1 cellular context compared by ENCODE assay signal in genomic region chr19:58406818-58407657, GRCh38.
TF ChIP-seq lines count a peak whose summit lies in the region.

No MANE protein-coding gene starts in this region.

TF ChIP-seq in HepG2, 621 proteins besides CTCF, POLR2A, EP300 and RAD21 (continued from another document and continues in another):
- TF ChIP-seq, protein P1, sequence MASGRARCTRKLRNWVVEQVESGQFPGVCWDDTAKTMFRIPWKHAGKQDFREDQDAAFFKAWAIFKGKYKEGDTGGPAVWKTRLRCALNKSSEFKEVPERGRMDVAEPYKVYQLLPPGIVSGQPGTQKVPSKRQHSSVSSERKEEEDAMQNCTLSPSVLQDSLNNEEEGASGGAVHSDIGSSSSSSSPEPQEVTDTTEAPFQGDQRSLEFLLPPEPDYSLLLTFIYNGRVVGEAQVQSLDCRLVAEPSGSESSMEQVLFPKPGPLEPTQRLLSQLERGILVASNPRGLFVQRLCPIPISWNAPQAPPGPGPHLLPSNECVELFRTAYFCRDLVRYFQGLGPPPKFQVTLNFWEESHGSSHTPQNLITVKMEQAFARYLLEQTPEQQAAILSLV (CRISPR knock-in tag; IDR thresholded peaks at IDR 0.05; ENCODE audit: borderline replicate concordance): 0 out of 2 replicates have a peak, but pooled peaks have one; percentile 26
- TF ChIP-seq ZNF510 (CRISPR knock-in tag; IDR thresholded peaks at IDR 0.05; ENCODE audit: low read depth) (no peak), SOX5 (CRISPR knock-in tag; IDR thresholded peaks at IDR 0.05; ENCODE audit: borderline replicate concordance) (no peak), ZMYM4 (CRISPR knock-in tag; IDR thresholded peaks at IDR 0.05) (no peak), ZNF20 (CRISPR knock-in tag; IDR thresholded peaks at IDR 0.05) (no peak), ZBTB38 (CRISPR knock-in tag; IDR thresholded peaks at IDR 0.05) (no peak), ZEB1 (IDR thresholded peaks at IDR 0.05; ENCODE audit: insufficient replicate concordance, low read depth) (no peak), ZNF709 (CRISPR knock-in tag; IDR thresholded peaks at IDR 0.05) (no peak), SP2 (CRISPR knock-in tag; IDR thresholded peaks at IDR 0.05) (no peak), ZNF34 (CRISPR knock-in tag; IDR thresholded peaks at IDR 0.05; ENCODE audit: borderline replicate concordance) (no peak), ZNF646 (CRISPR knock-in tag; IDR thresholded peaks at IDR 0.05) (no peak), ZNF501 (CRISPR knock-in tag; IDR thresholded peaks at IDR 0.05) (peak; percentile 0; the same call in 1 of the 2 replicates), ASH2L (IDR thresholded peaks at IDR 0.05; ENCODE audit: insufficient read length, low read depth, low read length) (no peak), ZNF407 (CRISPR knock-in tag; IDR thresholded peaks at IDR 0.05; ENCODE audit: not compliant biosample characterization) (no peak), SNAPC2 (CRISPR knock-in tag; IDR thresholded peaks at IDR 0.05) (0 out of 2 replicates have a peak, but pooled peaks have one; percentile 15), TBP (CRISPR knock-in tag; IDR thresholded peaks at IDR 0.05) (no peak), ZNF232 (CRISPR knock-in tag; IDR thresholded peaks at IDR 0.05; ENCODE audit: borderline replicate concordance) (no peak; the same call in 1 of the 2 replicates), TRIM22 (IDR thresholded peaks at IDR 0.05) (no peak), ZNF430 (CRISPR knock-in tag; IDR thresholded peaks at IDR 0.05) (peak; percentile 82), HDAC2 (CRISPR knock-in tag; IDR thresholded peaks at IDR 0.05) (no peak), ZNF513 (CRISPR knock-in tag; conservative IDR thresholded peaks at IDR 0.05) (no peak), ZNF841 (CRISPR knock-in tag; IDR thresholded peaks at IDR 0.05; ENCODE audit: borderline replicate concordance) (no peak), ZFAT (CRISPR knock-in tag; conservative IDR thresholded peaks at IDR 0.05) (no peak), ZNF160 (CRISPR knock-in tag; IDR thresholded peaks at IDR 0.05) (no peak), GPN1 (CRISPR knock-in tag; IDR thresholded peaks at IDR 0.05; ENCODE audit: borderline replicate concordance) (no peak), SIN3B (IDR thresholded peaks at IDR 0.05; ENCODE audit: low read length) (no peak), XBP1 (CRISPR knock-in tag; IDR thresholded peaks at IDR 0.05) (no peak), ATM (IDR thresholded peaks at IDR 0.05; ENCODE audit: borderline replicate concordance) (no peak)
- TF ChIP-seq, protein P2, sequence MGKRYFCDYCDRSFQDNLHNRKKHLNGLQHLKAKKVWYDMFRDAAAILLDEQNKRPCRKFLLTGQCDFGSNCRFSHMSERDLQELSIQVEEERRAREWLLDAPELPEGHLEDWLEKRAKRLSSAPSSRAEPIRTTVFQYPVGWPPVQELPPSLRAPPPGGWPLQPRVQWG (CRISPR knock-in tag; IDR thresholded peaks at IDR 0.05; ENCODE audit: borderline replicate concordance, low read depth): no peak
- TF ChIP-seq, protein P3, sequence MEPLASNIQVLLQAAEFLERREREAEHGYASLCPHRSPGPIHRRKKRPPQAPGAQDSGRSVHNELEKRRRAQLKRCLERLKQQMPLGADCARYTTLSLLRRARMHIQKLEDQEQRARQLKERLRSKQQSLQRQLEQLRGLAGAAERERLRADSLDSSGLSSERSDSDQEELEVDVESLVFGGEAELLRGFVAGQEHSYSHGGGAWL (CRISPR knock-in tag; IDR thresholded peaks at IDR 0.05): no peak
- TF ChIP-seq, protein P4, sequence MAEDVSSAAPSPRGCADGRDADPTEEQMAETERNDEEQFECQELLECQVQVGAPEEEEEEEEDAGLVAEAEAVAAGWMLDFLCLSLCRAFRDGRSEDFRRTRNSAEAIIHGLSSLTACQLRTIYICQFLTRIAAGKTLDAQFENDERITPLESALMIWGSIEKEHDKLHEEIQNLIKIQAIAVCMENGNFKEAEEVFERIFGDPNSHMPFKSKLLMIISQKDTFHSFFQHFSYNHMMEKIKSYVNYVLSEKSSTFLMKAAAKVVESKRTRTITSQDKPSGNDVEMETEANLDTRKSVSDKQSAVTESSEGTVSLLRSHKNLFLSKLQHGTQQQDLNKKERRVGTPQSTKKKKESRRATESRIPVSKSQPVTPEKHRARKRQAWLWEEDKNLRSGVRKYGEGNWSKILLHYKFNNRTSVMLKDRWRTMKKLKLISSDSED (CRISPR knock-in tag; IDR thresholded peaks at IDR 0.05): no peak
